Comparison of ENCODE assay signal across 17 cellular contexts in genomic region chr2:62968168-62968567, GRCh38.
A peak's percentile ranks its signal among the peaks of the same experiment; 100 is the strongest.
DNase-seq lines count a peak whose midpoint lies in the region; ATAC-seq, FAIRE-seq and TF ChIP-seq lines count a peak whose summit lies in the region.
"Had no signal": no experiment of that assay in that cellular context is flagged by ENCODE, and none has a peak within 500 bp of the region (broad histone marks: within the 10 kb centered on the region; RNA-seq: fewer than 3 reads in every experiment).

No MANE protein-coding gene starts in this region.

- in situ Hi-C loops in GM12878 (cut with MboI), result no loop called here

- no peak for TF ChIP-seq CTCF in RWPE1 (conservative IDR thresholded peaks at IDR 0.05; ENCODE audit: low read depth)
- no peak for TF ChIP-seq CTCF in GM12878 (IDR thresholded peaks at IDR 0.05 in 2 of 3, conservative IDR thresholded peaks at IDR 0.05 in 1 of 3; ENCODE audit: control insufficient read depth in 2 of 3, extremely low read depth in 1 of 3, insufficient read depth in 1 of 3, low read depth in 3 of 3, low read length in 3 of 3)
- TF ChIP-seq CTCF in neural progenitor cell (IDR thresholded peaks at IDR 0.05), result no peak

- no peak for FAIRE-seq in GM12878 (lab: Jason Lieb, UNC)

- peaks cover 47% of the 10 kb centered on the region for H3F3A ChIP-seq in neural progenitor cell (ENCODE audit: low read depth)

- H2AFZ ChIP-seq in GM12878 (ENCODE audit: control insufficient read depth, low read depth, low read length), result no peak overlapping the region
- H2AFZ ChIP-seq in neural progenitor cell (replicated peaks), result no peak overlapping the region
- no peak overlapping the region for H2AFZ ChIP-seq in mesenchymal stem cell (ENCODE audit: low read depth, low read length)

- H3K4me2 ChIP-seq in GM12878 (ENCODE audit: control insufficient read depth, insufficient read depth), result no peak overlapping the region
- peak overlapping the region; percentile 18 for H3K4me2 ChIP-seq in neural progenitor cell
- H3K4me2 ChIP-seq in mesenchymal stem cell (ENCODE audit: low read length, poor library complexity, severe bottlenecking), result no peak overlapping the region
- H3K4me2 ChIP-seq: BLaER1 treated with 17β-estradiol and CSF1 and Interleukin-3, amounts not matched to agents 10 nM and 100 nM had no signal

- H3K9me3 ChIP-seq in GM12878 (replicated peaks; ENCODE audit: control insufficient read depth, insufficient read depth, low read length) (no peaks in the 10 kb centered on the region), neural progenitor cell (ENCODE audit: low read depth) (no peaks in the 10 kb centered on the region), mesenchymal stem cell (ENCODE audit: control insufficient read depth, low read length) (no peaks in the 10 kb centered on the region)
- H3K9me3 ChIP-seq: BLaER1 treated with 17β-estradiol and CSF1 and Interleukin-3, amounts not matched to agents 10 nM and 100 nM had no signal

- RAD21 ChIA-PET in GM12878 (lab: Charles Lee; ENCODE audit: unreplicated experiment), result no interaction called here

- POLR2A ChIA-PET in RWPE1 (lab: Yijun Ruan, JAX; ENCODE audit: low non-redundant PET) (no interaction called here), GM12878 (lab: Charles Lee) (no interaction called here)

- H3K27me3 ChIP-seq in GM12878 (replicated peaks in 1 of 2; ENCODE audit: control insufficient read depth in 2 of 2, insufficient read depth in 2 of 2, low read length in 1 of 2) (no peaks in the 10 kb centered on the region), neural progenitor cell (no peaks in the 10 kb centered on the region), mesenchymal stem cell (ENCODE audit: control insufficient read depth in 1 of 2, insufficient read depth in 1 of 2, low read length in 2 of 2) (no peaks in the 10 kb centered on the region)
- H3K27me3 ChIP-seq: BLaER1 treated with 17β-estradiol and CSF1 and Interleukin-3, amounts not matched to agents 10 nM and 100 nM had no signal

- no peak overlapping the region for H3K14ac ChIP-seq in mesenchymal stem cell (ENCODE audit: low read length in 2 of 2)

- no TSS peak for BruUV-seq in GM12878 (replicated peaks; lab: Mats Ljungman, UMichigan)

- no peak for ATAC-seq in GM12878
- peak; percentile 95 for ATAC-seq in esophagus mucosa
- ATAC-seq: CD8-positive, alpha-beta T cell; HCT116 had no signal

- TF ChIP-seq EP300 in GM12878 (IDR thresholded peaks at IDR 0.05; ENCODE audit: borderline replicate concordance in 1 of 2, control insufficient read depth in 1 of 2, low read depth in 2 of 2, low read length in 2 of 2), result no peak

- no peak overlapping the region for H3K18ac ChIP-seq in mesenchymal stem cell (ENCODE audit: low read depth in 1 of 2, low read length in 2 of 2)

- no peaks in the 10 kb centered on the region for H4K20me1 ChIP-seq in GM12878 (ENCODE audit: control insufficient read depth, insufficient read depth)
- peaks cover 19% of the 10 kb centered on the region for H4K20me1 ChIP-seq in neural progenitor cell (ENCODE audit: low read depth)
- H4K20me1 ChIP-seq: BLaER1 treated with 17β-estradiol and CSF1 and Interleukin-3, amounts not matched to agents 10 nM and 100 nM had no signal

- H3K36me3 Mint-ChIP-seq in neural progenitor cell, result no peaks in the 10 kb centered on the region

- H2BK5ac ChIP-seq in mesenchymal stem cell (ENCODE audit: low read depth, low read length, poor library complexity, severe bottlenecking), result no peak overlapping the region

- H3K4me3 Mint-ChIP-seq in neural progenitor cell, result peak overlapping the region; percentile 5
- H3K4me3 Mint-ChIP-seq: B cell; CD8-positive, alpha-beta T cell; HFFc6 had no signal

- no peak overlapping the region for H4K8ac ChIP-seq in mesenchymal stem cell (ENCODE audit: low read length)

- DNase-seq in RWPE1 (ENCODE audit: low spot score) (peak; percentile 11), GM12878 (ENCODE audit: low read depth, low spot score) (no peak), neural progenitor cell (ENCODE audit: low spot score) (no peak), mesenchymal stem cell (no peak), NCI-H2171 treated with DMSO at 0.1 percent for 48 hours (lab: John Stamatoyannopoulos, UW) (no peak)
- no peak for DNase-seq in activated effector memory CD4-positive, alpha-beta T cell treated with anti-CD3 and anti-CD28 coated beads, Interleukin-2, amount 50 U/mL, for 16 hours
- DNase-seq: Calu3; CD8-positive, alpha-beta T cell; DMS79 treated with DMSO at 0.1 percent for 48 hours; GF-D8; GOT3; H7; HFFc6 had no signal

- SMC1A ChIA-PET in GM12878 (lab: Charles Lee; ENCODE audit: uncharacterized antibody, unreplicated experiment), result interaction anchor here (0.7 kb wide), 1 partner anchor 10 kb away, joined by 3 read pairs; no protein-coding TSS in a partner anchor

- peaks cover 6% of the 10 kb centered on the region for H3K27me3 Mint-ChIP-seq in neural progenitor cell (ENCODE audit: insufficient read depth, low read depth)
- H3K27me3 Mint-ChIP-seq: B cell had no signal

- no peak overlapping the region for H3K4ac ChIP-seq in mesenchymal stem cell (ENCODE audit: low read depth in 1 of 2, low read length in 2 of 2)

- H3K23ac ChIP-seq in mesenchymal stem cell (ENCODE audit: low read length in 2 of 2), result no peak overlapping the region

- no peaks in the 10 kb centered on the region for H3K9me3 Mint-ChIP-seq in neural progenitor cell
- H3K9me3 Mint-ChIP-seq: CD8-positive, alpha-beta T cell; HFFc6 had no signal

- WGBS in GM12878 (ENCODE audit: insufficient coverage, insufficient replicate concordance, low lambda C conversion rate, missing lambda C conversion rate), result 52% methylated on average over 1 of the region's 1 CpG
- WGBS in mesenchymal stem cell, result no CpG with 5 or more reads among the region's 1 CpG

- H3K4me1 ChIP-seq in GM12878 (ENCODE audit: control insufficient read depth, insufficient read depth, low read length) (no peaks in the 10 kb centered on the region), neural progenitor cell (peaks cover 94% of the 10 kb centered on the region), mesenchymal stem cell (ENCODE audit: control insufficient read depth, insufficient read depth, low read depth, low read length) (no peaks in the 10 kb centered on the region)
- H3K4me1 ChIP-seq: BLaER1 treated with 17β-estradiol and CSF1 and Interleukin-3, amounts not matched to agents 10 nM and 100 nM had no signal

- no peak overlapping the region for H2BK12ac ChIP-seq in mesenchymal stem cell (ENCODE audit: low read length in 2 of 2)

- H3K4me1 Mint-ChIP-seq in neural progenitor cell, result peaks cover 82% of the 10 kb centered on the region
- H3K4me1 Mint-ChIP-seq: B cell had no signal

- H3K27ac ChIP-seq in RWPE1 (no peak overlapping the region), GM12878 (ENCODE audit: control insufficient read depth, insufficient read depth) (no peak overlapping the region), neural progenitor cell (no peak overlapping the region), mesenchymal stem cell (ENCODE audit: low read length, poor library complexity, severe bottlenecking) (no peak overlapping the region)
- H3K27ac ChIP-seq: BLaER1 treated with 17β-estradiol and CSF1 and Interleukin-3, amounts not matched to agents 10 nM and 100 nM had no signal

- CTCF ChIA-PET in RWPE1 (lab: Yijun Ruan, JAX) (no interaction called here), GM12878 (lab: Yijun Ruan, JAX) (interaction anchor here (1.0 kb wide), 1 partner anchor 180 kb away, joined by 3 read pairs; no protein-coding TSS in a partner anchor)

- no peak overlapping the region for H2BK120ac ChIP-seq in mesenchymal stem cell (ENCODE audit: low read depth, low read length)

- no peak overlapping the region for H3K4me3 ChIP-seq in GM12878
- no peak overlapping the region for H3K4me3 ChIP-seq in neural progenitor cell
- no peak overlapping the region for H3K4me3 ChIP-seq in mesenchymal stem cell (ENCODE audit: insufficient read depth in 1 of 2, low read depth in 1 of 2, low read length in 2 of 2)
- H3K4me3 ChIP-seq: BLaER1 treated with 17β-estradiol and CSF1 and Interleukin-3, amounts not matched to agents 10 nM and 100 nM had no signal

- no peak for TF ChIP-seq RAD21 in GM12878 (IDR thresholded peaks at IDR 0.05; ENCODE audit: insufficient read depth, low read depth, low read length)

- H3K9ac ChIP-seq in GM12878 (ENCODE audit: control insufficient read depth, insufficient read depth, low read length), result no peak overlapping the region
- H3K9ac ChIP-seq in neural progenitor cell, result no peak overlapping the region
- H3K9ac ChIP-seq in mesenchymal stem cell (ENCODE audit: low read length), result no peak overlapping the region
- H3K9ac ChIP-seq: BLaER1 treated with 17β-estradiol and CSF1 and Interleukin-3, amounts not matched to agents 10 nM and 100 nM had no signal

- no peak overlapping the region for H2AK5ac ChIP-seq in mesenchymal stem cell (ENCODE audit: low read length, severe bottlenecking)

- H2BK15ac ChIP-seq in mesenchymal stem cell (ENCODE audit: low read depth, poor library complexity, severe bottlenecking), result no peak overlapping the region

- H3K79me1 ChIP-seq in mesenchymal stem cell (replicated peaks; ENCODE audit: low read length, poor library complexity, severe bottlenecking), result peaks cover 2% of the 10 kb centered on the region

- H3K79me2 ChIP-seq in GM12878 (ENCODE audit: control insufficient read depth, insufficient read depth, low read length), result no peaks in the 10 kb centered on the region
- no peaks in the 10 kb centered on the region for H3K79me2 ChIP-seq in neural progenitor cell (ENCODE audit: low read depth)

- no peak for TF ChIP-seq POLR2A in GM12878 (IDR thresholded peaks at IDR 0.05; ENCODE audit: low read depth, low read length)

- H4K91ac ChIP-seq in mesenchymal stem cell (ENCODE audit: low read length), result no peak overlapping the region

- peak overlapping the region; percentile 55 for H3K27ac Mint-ChIP-seq in neural progenitor cell
- H3K27ac Mint-ChIP-seq: B cell; CD8-positive, alpha-beta T cell; HFFc6 had no signal

- intact Hi-C loops in GM12878 (cut with micrococcal nuclease; ENCODE audit: unreplicated experiment), result no loop called here

- H3K36me3 ChIP-seq in GM12878 (ENCODE audit: control insufficient read depth in 2 of 2, insufficient read depth in 2 of 2, low read length in 1 of 2) (no peaks in the 10 kb centered on the region), neural progenitor cell (no peaks in the 10 kb centered on the region), mesenchymal stem cell (ENCODE audit: control insufficient read depth in 1 of 2, insufficient read depth in 2 of 2, low read depth in 1 of 2, low read length in 2 of 2) (peaks cover 2 to 93% of the 10 kb centered on the region in 2 experiments)
- H3K36me3 ChIP-seq: BLaER1 treated with 17β-estradiol and CSF1 and Interleukin-3, amounts not matched to agents 10 nM and 100 nM had no signal

TF ChIP-seq in GM12878, 131 proteins besides CTCF, POLR2A, EP300 and RAD21:
- TF ChIP-seq JUNB (IDR thresholded peaks at IDR 0.05), result 0 out of 2 replicates have a peak, but pooled peaks have one; percentile 20
- TF ChIP-seq ATF7 (IDR thresholded peaks at IDR 0.05; ENCODE audit: low read depth), result no peak
- TF ChIP-seq GABPA (IDR thresholded peaks at IDR 0.05; ENCODE audit: low read depth), result no peak
